Comparison of ENCODE assay signal across 22 cellular contexts in genomic region chr3:134938024-134938525, GRCh38.
"Had no signal": no experiment of that assay in that cellular context is flagged by ENCODE, and none has a peak within 500 bp of the region (broad histone marks: within the 10 kb centered on the region; RNA-seq: fewer than 3 reads in every experiment).

No MANE protein-coding gene starts in this region.

- DNase-seq: activated T-cell treated with anti-CD3 and anti-CD28 coated beads, Interleukin-2, amount 50 U/mL, for 1 hour; central memory CD4-positive, alpha-beta T cell; esophagus squamous epithelium; heart left ventricle; left colon; mesenchymal stem cell; mucosa of descending colon; ovary; spleen; stimulated activated CD4-positive, alpha-beta T cell treated with anti-CD3 and anti-CD28 coated beads, Interleukin-4, amount 100 ng/mL, for 1 hour; stimulated activated naive CD4-positive, alpha-beta T cell treated with Interleukin-2 at 50 U/mL for 16 hours; T-cell; upper lobe of left lung had no signal

- H3K4me3 Mint-ChIP-seq: activated naive CD8-positive, alpha-beta T cell; activated T-helper 17 cell treated with anti-CD3 and anti-CD28 coated beads, Interleukin-2, amount 50 U/mL, for 72 hours; nephron progenitor cell; T-cell; T-helper 2 cell treated with Interferon-gamma antibody and Interleukin-4, amounts not matched to agents 5 μg/mL and 100 μg/mL, for 36 hours had no signal

- H3K27ac ChIP-seq: adrenal gland, ascending aorta, esophagus squamous epithelium, gastroesophageal sphincter, heart left ventricle, ovary, prostate gland, spleen, thoracic aorta, upper lobe of left lung had no signal

- H3K9me3 ChIP-seq: adrenal gland, ascending aorta, esophagus squamous epithelium, gastroesophageal sphincter, heart left ventricle, mucosa of descending colon, ovary, prostate gland, spleen, thoracic aorta, upper lobe of left lung had no signal

- H3K4me1 ChIP-seq: adrenal gland, ascending aorta, esophagus squamous epithelium, gastroesophageal sphincter, prostate gland, spleen, upper lobe of left lung had no signal

- ATAC-seq: activated T-helper 17 cell treated with anti-CD3 and anti-CD28 coated beads, Interleukin-2, amount 50 U/mL, for 72 hours; gastroesophageal sphincter; left colon; mucosa of descending colon; T-cell had no signal

- H3K36me3 Mint-ChIP-seq: activated naive CD8-positive, alpha-beta T cell; T-cell had no signal

- H3K9me3 Mint-ChIP-seq: activated T-helper 17 cell treated with anti-CD3 and anti-CD28 coated beads, Interleukin-2, amount 50 U/mL, for 72 hours; nephron progenitor cell; T-helper 2 cell treated with Interferon-gamma antibody and Interleukin-4, amounts not matched to agents 5 μg/mL and 100 μg/mL, for 36 hours had no signal

- H3K27ac Mint-ChIP-seq: activated naive CD8-positive, alpha-beta T cell; activated T-helper 17 cell treated with anti-CD3 and anti-CD28 coated beads, Interleukin-2, amount 50 U/mL, for 72 hours; nephron progenitor cell; T-cell; T-helper 2 cell treated with Interferon-gamma antibody and Interleukin-4, amounts not matched to agents 5 μg/mL and 100 μg/mL, for 36 hours had no signal

- H3K4me3 ChIP-seq: adrenal gland, ascending aorta, esophagus squamous epithelium, gastroesophageal sphincter, heart left ventricle, mucosa of descending colon, ovary, prostate gland, spleen, thoracic aorta, upper lobe of left lung had no signal

- H3K27me3 ChIP-seq: adrenal gland, ascending aorta, esophagus squamous epithelium, gastroesophageal sphincter, heart left ventricle, ovary, spleen, upper lobe of left lung had no signal

- H3K36me3 ChIP-seq: adrenal gland, ascending aorta, esophagus squamous epithelium, gastroesophageal sphincter, heart left ventricle, ovary, prostate gland, spleen, thoracic aorta, upper lobe of left lung had no signal

- H3K4me1 Mint-ChIP-seq: activated T-helper 17 cell treated with anti-CD3 and anti-CD28 coated beads, Interleukin-2, amount 50 U/mL, for 72 hours; T-cell had no signal
